ENCODE assay signal across 17 cellular contexts in genomic region chr1:19413999-19414398, GRCh38.
DNase-seq lines count a peak whose midpoint lies in the region; ATAC-seq, FAIRE-seq and TF ChIP-seq lines count a peak whose summit lies in the region.
"Had no signal": no experiment of that assay in that cellular context is flagged by ENCODE, and none has a peak within 500 bp of the region (broad histone marks: within the 10 kb centered on the region; RNA-seq: fewer than 3 reads in every experiment).

No MANE protein-coding gene starts in this region.

- H3K14ac ChIP-seq in IMR-90 (replicated peaks; ENCODE audit: low read depth, low read length) (no peak overlapping the region), mesenchymal stem cell (ENCODE audit: low read length in 2 of 2) (no peak overlapping the region)

- no peak for ATAC-seq in IMR-90 (ENCODE audit: low read depth)
- ATAC-seq in pancreas, result no peak

- no peaks in the 10 kb centered on the region for H3K9me3 ChIP-seq in IMR-90 (ENCODE audit: control insufficient read depth, insufficient read depth, low read length)
- H3K9me3 ChIP-seq in mesenchymal stem cell (ENCODE audit: control insufficient read depth, low read length), result no peaks in the 10 kb centered on the region
- H3K9me3 ChIP-seq in stomach, result no peaks in the 10 kb centered on the region
- H3K9me3 ChIP-seq in pancreas, result no peaks in the 10 kb centered on the region
- H3K9me3 ChIP-seq: BLaER1 treated with 17β-estradiol and CSF1 and Interleukin-3, amounts not matched to agents 10 nM and 100 nM; SJSA1 had no signal

- H3K4me1 ChIP-seq in IMR-90 (ENCODE audit: control insufficient read depth, insufficient read depth, low read length) (peaks cover 20% of the 10 kb centered on the region), mesenchymal stem cell (ENCODE audit: control insufficient read depth, insufficient read depth, low read depth, low read length) (no peaks in the 10 kb centered on the region), stomach (peaks cover 48 to 91% (median 70%) of the 10 kb centered on the region in 4 donors), pancreas (no peaks in the 10 kb centered on the region)
- H3K4me1 ChIP-seq: SJSA1 had no signal

- no peak for DNase-seq in IMR-90
- no peak for DNase-seq in chondrocyte (ENCODE audit: low spot score)
- DNase-seq in mesenchymal stem cell, result no peak
- no peak for DNase-seq in stomach
- no peak for DNase-seq in HTR-8/SVneo (ENCODE audit: insufficient read length, low spot score)
- DNase-seq in HuH-7 (ENCODE audit: low spot score), result no peak
- no peak for DNase-seq in pancreas
- no peak for DNase-seq in T1000 (lab: John Stamatoyannopoulos, UW)
- DNase-seq: activated CD8-positive, alpha-beta memory T cell treated with anti-CD3 and anti-CD28 coated beads for 24 hours; activated naive CD8-positive, alpha-beta T cell treated with anti-CD3 and anti-CD28 coated beads, Interleukin-2, amount 10 ng/mL, durations not matched to agents 7 days and 5 days; foreskin fibroblast; NCI-H2081; NK-92 treated with Interleukin-12 subunit alpha and Interleukin-12 subunit beta, amount 100 ng/mL, for 24 hours had no signal

- no peak overlapping the region for H4K5ac ChIP-seq in IMR-90 (ENCODE audit: low read depth, low read length)

- no peak overlapping the region for H3K18ac ChIP-seq in IMR-90 (ENCODE audit: low read depth, low read length)
- H3K18ac ChIP-seq in mesenchymal stem cell (ENCODE audit: low read depth in 1 of 2, low read length in 2 of 2), result no peak overlapping the region

- H3K79me1 ChIP-seq in IMR-90 (ENCODE audit: low read depth in 1 of 2, low read length in 2 of 2) (peaks cover 52 to 99% of the 10 kb centered on the region in 2 experiments), mesenchymal stem cell (replicated peaks; ENCODE audit: low read length, poor library complexity, severe bottlenecking) (peaks cover 32% of the 10 kb centered on the region)

- H2BK12ac ChIP-seq in mesenchymal stem cell (ENCODE audit: low read length in 2 of 2), result no peak overlapping the region

- no TSS peak for BruUV-seq in IMR-90 (replicated peaks; lab: Mats Ljungman, UMichigan)

- H4K20me1 ChIP-seq in IMR-90 (ENCODE audit: insufficient read depth, low read length), result peaks cover 97% of the 10 kb centered on the region

- no peak for TF ChIP-seq CTCF in IMR-90 (conservative IDR thresholded peaks at IDR 0.05; ENCODE audit: low read depth, low read length)
- no peak for TF ChIP-seq CTCF in chondrocyte (IDR thresholded peaks at IDR 0.05)
- TF ChIP-seq CTCF in stomach (IDR thresholded peaks at IDR 0.05), result no peak
- TF ChIP-seq CTCF in pancreas (IDR thresholded peaks at IDR 0.05), result no peak

- intact Hi-C loops in IMR-90 (cut with micrococcal nuclease) (no loop called here), stomach (cut with DNase I; ENCODE audit: low total_unique reads) (no loop called here), pancreas (cut with DNase I) (no loop called here)

- peaks cover 18% of the 10 kb centered on the region for H3K36me3 Mint-ChIP-seq in chondrocyte (ENCODE audit: low read depth)

- CTCF ChIA-PET in IMR-90 (lab: Yijun Ruan, JAX), result no interaction called here

- peaks cover 26% of the 10 kb centered on the region for H3K36me3 ChIP-seq in IMR-90 (ENCODE audit: control insufficient read depth, insufficient read depth, low read length)
- H3K36me3 ChIP-seq in mesenchymal stem cell (ENCODE audit: control insufficient read depth in 1 of 2, insufficient read depth in 2 of 2, low read depth in 1 of 2, low read length in 2 of 2), result peaks cover 25 to 70% of the 10 kb centered on the region in 2 experiments
- H3K36me3 ChIP-seq in stomach, result peaks cover 8 to 28% (median 14%) of the 10 kb centered on the region in 4 donors
- H3K36me3 ChIP-seq in pancreas, result peaks cover 0 to 5% (median 4%) of the 10 kb centered on the region in 3 donors

- H2BK15ac ChIP-seq in IMR-90 (ENCODE audit: low read depth, low read length), result no peak overlapping the region
- H2BK15ac ChIP-seq in mesenchymal stem cell (ENCODE audit: low read depth, poor library complexity, severe bottlenecking), result no peak overlapping the region

- POLR2A ChIA-PET in IMR-90 (lab: Charles Lee; ENCODE audit: unreplicated experiment), result no interaction called here

- H2BK120ac ChIP-seq in IMR-90 (ENCODE audit: low read depth, low read length) (no peak overlapping the region), mesenchymal stem cell (ENCODE audit: low read depth, low read length) (no peak overlapping the region)

- H3K9me1 ChIP-seq in IMR-90 (ENCODE audit: insufficient read depth, low read length), result peaks cover 33% of the 10 kb centered on the region

- H3K9ac ChIP-seq in IMR-90 (ENCODE audit: low read depth, low read length), result no peak overlapping the region
- H3K9ac ChIP-seq in mesenchymal stem cell (ENCODE audit: low read length), result peak overlapping the region; percentile 68

- dilution Hi-C loops in IMR-90 (cut with HindIII; ENCODE audit: low sequenced_read_pairs, unreplicated experiment), result no loop called here

- H3K4me1 Mint-ChIP-seq in chondrocyte (ENCODE audit: low read depth), result peaks cover 59% of the 10 kb centered on the region

- no peaks in the 10 kb centered on the region for H3K27me3 ChIP-seq in IMR-90 (ENCODE audit: control insufficient read depth, insufficient read depth, low read length)
- H3K27me3 ChIP-seq in mesenchymal stem cell (ENCODE audit: control insufficient read depth in 1 of 2, insufficient read depth in 1 of 2, low read length in 2 of 2), result no peaks in the 10 kb centered on the region
- no peaks in the 10 kb centered on the region for H3K27me3 ChIP-seq in stomach
- H3K27me3 ChIP-seq in pancreas, result no peaks in the 10 kb centered on the region
- H3K27me3 ChIP-seq: BLaER1 treated with 17β-estradiol and CSF1 and Interleukin-3, amounts not matched to agents 10 nM and 100 nM; SJSA1 had no signal

- no peak overlapping the region for H3K27ac ChIP-seq in IMR-90 (ENCODE audit: insufficient read depth, low read length)
- no peak overlapping the region for H3K27ac ChIP-seq in mesenchymal stem cell (ENCODE audit: low read length, poor library complexity, severe bottlenecking)
- peak overlapping the region; percentile 37 to 87 (median 56) for H3K27ac ChIP-seq in stomach
- H3K27ac ChIP-seq in pancreas, result no peak overlapping the region
- H3K27ac ChIP-seq: BLaER1 treated with 17β-estradiol and CSF1 and Interleukin-3, amounts not matched to agents 10 nM and 100 nM; SJSA1 had no signal

- H4K91ac ChIP-seq in IMR-90 (ENCODE audit: insufficient read depth, low read depth, low read length), result no peak overlapping the region
- no peak overlapping the region for H4K91ac ChIP-seq in mesenchymal stem cell (ENCODE audit: low read length)

- no peak overlapping the region for H3K4me3 ChIP-seq in IMR-90 (ENCODE audit: insufficient read depth, low read depth, low read length)
- H3K4me3 ChIP-seq in mesenchymal stem cell (ENCODE audit: insufficient read depth in 1 of 2, low read depth in 1 of 2, low read length in 2 of 2), result no peak overlapping the region
- H3K4me3 ChIP-seq in stomach, result no peak overlapping the region
- no peak overlapping the region for H3K4me3 ChIP-seq in pancreas
- H3K4me3 ChIP-seq: BLaER1 treated with 17β-estradiol and CSF1 and Interleukin-3, amounts not matched to agents 10 nM and 100 nM; SJSA1 had no signal

- no peak for TF ChIP-seq POLR2A in IMR-90 (IDR thresholded peaks at IDR 0.05; ENCODE audit: low read depth, low read length)
- TF ChIP-seq POLR2A in stomach (IDR thresholded peaks at IDR 0.05), result no peak

- no peak overlapping the region for H3K56ac ChIP-seq in IMR-90 (ENCODE audit: extremely low read depth, insufficient read depth, low read length)

- no peak overlapping the region for H2AK5ac ChIP-seq in IMR-90 (ENCODE audit: low read depth, low read length)
- H2AK5ac ChIP-seq in mesenchymal stem cell (ENCODE audit: low read length, severe bottlenecking), result no peak overlapping the region

- H2AFZ ChIP-seq in IMR-90 (replicated peaks; ENCODE audit: low read length, poor library complexity) (no peak overlapping the region), mesenchymal stem cell (ENCODE audit: low read depth, low read length) (no peak overlapping the region)

- no peak overlapping the region for H2BK20ac ChIP-seq in IMR-90 (ENCODE audit: low read depth, low read length)

- TF ChIP-seq RAD21 in IMR-90 (IDR thresholded peaks at IDR 0.05; ENCODE audit: low read length), result no peak

- no peak overlapping the region for H2AK9ac ChIP-seq in IMR-90 (replicated peaks; ENCODE audit: low read depth, low read length, poor library complexity)

- 0 out of 2 replicates have a peak overlapping the region, but pooled peaks have one; percentile 8 for H3K23ac ChIP-seq in IMR-90 (ENCODE audit: low read depth, low read length)
- H3K23ac ChIP-seq in mesenchymal stem cell (ENCODE audit: low read length in 2 of 2), result no peak overlapping the region

- WGBS in IMR-90 (ENCODE audit: extremely low coverage in 2 of 2, insufficient read length in 1 of 2), 2 experiments, result 80% methylated on average over 6 of the region's 12 CpGs; no CpG with 5 or more reads in 1 of the 2 experiments
- WGBS in mesenchymal stem cell, result 94% methylated on average over 11 of the region's 12 CpGs
- WGBS in stomach, 5 donors, result 75 to 89% (median 83%) methylated on average over 12 of the region's 12 CpGs
- WGBS in pancreas, 2 donors, result 87 to 90% methylated on average over 12 of the region's 12 CpGs

- H4K8ac ChIP-seq in IMR-90 (ENCODE audit: low read depth in 2 of 2, low read length in 2 of 2) (no peak overlapping the region), mesenchymal stem cell (ENCODE audit: low read length) (no peak overlapping the region)

- no peak for TF ChIP-seq EP300 in stomach (IDR thresholded peaks at IDR 0.05)

- H3K4me3 Mint-ChIP-seq in chondrocyte (ENCODE audit: unreplicated experiment), result no peak overlapping the region
- H3K4me3 Mint-ChIP-seq: activated naive CD8-positive, alpha-beta T cell treated with anti-CD3 and anti-CD28 coated beads, Interleukin-2, amount 10 ng/mL, durations not matched to agents 7 days and 5 days had no signal

- no peaks in the 10 kb centered on the region for H3K9me3 Mint-ChIP-seq in chondrocyte (ENCODE audit: low read depth)
- H3K9me3 Mint-ChIP-seq: activated naive CD8-positive, alpha-beta T cell treated with anti-CD3 and anti-CD28 coated beads, Interleukin-2, amount 10 ng/mL, durations not matched to agents 7 days and 5 days had no signal

- H3K27me3 Mint-ChIP-seq in chondrocyte (ENCODE audit: low read depth), result no peaks in the 10 kb centered on the region
- H3K27me3 Mint-ChIP-seq: activated naive CD8-positive, alpha-beta T cell treated with anti-CD3 and anti-CD28 coated beads, Interleukin-2, amount 10 ng/mL, durations not matched to agents 7 days and 5 days had no signal

- no peak overlapping the region for H2BK5ac ChIP-seq in IMR-90 (ENCODE audit: low read depth, low read length, poor library complexity, severe bottlenecking)
- H2BK5ac ChIP-seq in mesenchymal stem cell (ENCODE audit: low read depth, low read length, poor library complexity, severe bottlenecking), result no peak overlapping the region

- in situ Hi-C loops in IMR-90 (cut with MboI; ENCODE audit: low sequenced_read_pairs), result no loop called here

- H3K27ac Mint-ChIP-seq in chondrocyte (ENCODE audit: unreplicated experiment), result peak overlapping the region; percentile 83
- H3K27ac Mint-ChIP-seq: activated naive CD8-positive, alpha-beta T cell treated with anti-CD3 and anti-CD28 coated beads, Interleukin-2, amount 10 ng/mL, durations not matched to agents 7 days and 5 days had no signal

- H3K4me2 ChIP-seq in IMR-90 (ENCODE audit: low read depth, low read length) (no peak overlapping the region), mesenchymal stem cell (ENCODE audit: low read length, poor library complexity, severe bottlenecking) (no peak overlapping the region)

- H3K4ac ChIP-seq in IMR-90 (ENCODE audit: low read depth, low read length) (no peak overlapping the region), mesenchymal stem cell (ENCODE audit: low read depth in 1 of 2, low read length in 2 of 2) (no peak overlapping the region)

- FAIRE-seq in HTR-8/SVneo (lab: Jason Lieb, UNC), result no peak
- no peak for FAIRE-seq in pancreas (lab: Jason Lieb, UNC)
- FAIRE-seq: H1, TTC549 had no signal

Comparison
In these comparisons a context has a peak if more than half of its experiments do, and no peak if none do; other contexts are left out.
1. H3K27ac ChIP-seq: peak in stomach (5 of 5); none in IMR-90 (single experiment), mesenchymal stem cell (single experiment) and pancreas (0 of 4).